8 cellular contexts compared by ENCODE assay signal in the genomic region with DNA sequence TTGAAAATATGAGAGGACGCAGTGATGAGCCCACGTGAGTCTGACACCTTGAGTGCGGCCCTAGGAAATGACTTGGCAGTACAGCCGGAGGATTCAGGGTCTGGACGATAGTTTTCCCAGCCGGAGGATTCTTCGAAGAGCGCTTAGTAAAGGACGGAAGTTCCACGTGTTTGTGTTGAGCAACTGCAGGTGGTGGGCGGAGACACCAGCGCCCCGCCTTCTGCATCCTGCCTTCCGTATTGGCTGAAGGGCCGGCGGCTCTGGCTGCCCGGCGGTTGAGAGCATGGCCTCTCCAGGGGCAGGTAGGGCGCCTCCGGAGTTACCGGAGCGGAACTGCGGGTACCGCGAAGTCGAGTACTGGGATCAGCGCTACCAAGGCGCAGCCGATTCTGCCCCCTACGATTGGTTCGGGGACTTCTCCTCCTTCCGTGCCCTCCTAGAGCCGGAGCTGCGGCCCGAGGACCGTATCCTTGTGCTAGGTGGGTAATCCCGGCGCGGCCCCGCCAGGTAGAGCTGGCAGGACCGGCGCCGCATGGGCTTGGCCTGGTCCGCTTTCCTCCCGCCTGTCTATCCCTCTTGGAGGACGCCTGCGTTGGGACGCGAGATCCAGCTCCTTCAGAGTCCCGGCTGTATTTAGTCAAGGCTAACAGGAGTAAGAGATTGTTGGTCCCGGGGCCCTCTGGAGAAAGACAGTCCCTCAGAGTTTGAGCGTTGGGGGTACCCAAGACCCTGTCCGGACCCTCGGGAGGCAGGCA. TPM values are rescaled to one million over a fixed set of nuclear protein-coding genes. Genes with fewer than 3 reads are reported as not detected.
DNase-seq lines count a peak whose midpoint lies in the region; ATAC-seq and TF ChIP-seq lines count a peak whose summit lies in the region.

A gene (plus strand): TSS at position 261 of the 755 bp plus-strand sequence. CDS start 23 bp downstream, at position 284.

- intact Hi-C loops in ascending aorta (cut with DNase I) = loop anchor here (1.0 to 5.0 kb wide), 9 partner anchors 50 to 352 kb away; a partner anchor contains a TSS

- H3K4me1 ChIP-seq in ascending aorta (peaks cover 0 to 14% of the 10 kb centered on the region in 2 donors), rectal smooth muscle tissue (ENCODE audit: control insufficient read depth, insufficient read depth, low read length) (peaks cover 5% of the 10 kb centered on the region)

- H3K27me3 ChIP-seq in ascending aorta (no peaks in the 10 kb centered on the region), rectal smooth muscle tissue (ENCODE audit: control insufficient read depth, insufficient read depth, low read length) (no peaks in the 10 kb centered on the region)

- TF ChIP-seq CTCF in ascending aorta (IDR thresholded peaks at IDR 0.05) = peak; percentile 35 to 59 (median 56)

- peak; percentile 78 for ATAC-seq in GM18499 (IDR thresholded peaks at IDR 0.05; ENCODE audit: insufficient read depth, unreplicated experiment)
- peak; percentile 88 for ATAC-seq in HG02943 (IDR thresholded peaks at IDR 0.05; ENCODE audit: low read depth, unreplicated experiment)

- peak within 1 kb of the TSS; percentile 83 for H3K9ac ChIP-seq in rectal smooth muscle tissue (ENCODE audit: low read length)

- H3K4me3 Mint-ChIP-seq in T-helper 2 cell treated with Interferon-gamma antibody and Interleukin-4, amounts not matched to agents 5 μg/mL and 100 μg/mL, for 36 hours = peak within 1 kb of the TSS; percentile 96

- H3K9me3 Mint-ChIP-seq in T-helper 2 cell treated with Interferon-gamma antibody and Interleukin-4, amounts not matched to agents 5 μg/mL and 100 μg/mL, for 36 hours = no peaks in the 10 kb centered on the region

- H3K27me3 Mint-ChIP-seq in T-helper 2 cell treated with Interferon-gamma antibody and Interleukin-4, amounts not matched to agents 5 μg/mL and 100 μg/mL, for 36 hours (ENCODE audit: low read depth) = no peaks in the 10 kb centered on the region

- H3K27ac ChIP-seq in ascending aorta = peak within 1 kb of the TSS; percentile 58 to 64
- peak within 1 kb of the TSS; percentile 68 for H3K27ac ChIP-seq in rectal smooth muscle tissue (ENCODE audit: low read depth, low read length)

- DNase-seq in NCI-H187 (lab: John Stamatoyannopoulos, UW) (peak; percentile 91 to 92), ascending aorta (ENCODE audit: low spot score in 2 of 2) (peak; percentile 84 to 98), hepatic stellate cell (ENCODE audit: low spot score) (peak; percentile 97), cortex of kidney (lab: John Stamatoyannopoulos, UW) (no peak)
- peak; percentile 97 for DNase-seq in T-helper 2 cell treated with Interferon-gamma antibody and Interleukin-4, amounts not matched to agents 5 μg/mL and 100 μg/mL, for 36 hours (ENCODE audit: low spot score)

- H3K4me3 ChIP-seq in ascending aorta = peak within 1 kb of the TSS; percentile 70 to 86
- H3K4me3 ChIP-seq in rectal smooth muscle tissue (ENCODE audit: low read length) = peak within 1 kb of the TSS; percentile 97

- H3K9me3 ChIP-seq in ascending aorta = no peaks in the 10 kb centered on the region

- H3K36me3 ChIP-seq in ascending aorta = peaks cover 10 to 12% of the 10 kb centered on the region in 2 donors
- H3K36me3 ChIP-seq in rectal smooth muscle tissue (ENCODE audit: control insufficient read depth, insufficient read depth, low read length) = peaks cover 11% of the 10 kb centered on the region

- H3K4me1 Mint-ChIP-seq in T-helper 2 cell treated with Interferon-gamma antibody and Interleukin-4, amounts not matched to agents 5 μg/mL and 100 μg/mL, for 36 hours (ENCODE audit: low read depth) = peaks cover 12% of the 10 kb centered on the region

- H3K27ac Mint-ChIP-seq in T-helper 2 cell treated with Interferon-gamma antibody and Interleukin-4, amounts not matched to agents 5 μg/mL and 100 μg/mL, for 36 hours = peak within 1 kb of the TSS; percentile 97

- peaks cover 9% of the 10 kb centered on the region for H3K36me3 Mint-ChIP-seq in T-helper 2 cell treated with Interferon-gamma antibody and Interleukin-4, amounts not matched to agents 5 μg/mL and 100 μg/mL, for 36 hours (ENCODE audit: low read depth)

RNA-seq across cellular contexts. Expression of the gene that starts here (rescaled TPM):
- 4.8 TPM for total RNA-seq in ascending aorta
